ENCODE assay signal across 8 cellular contexts in genomic region chr16:681746-682427, GRCh38. TPM values are rescaled to one million over a fixed set of nuclear protein-coding genes. Genes with fewer than 3 reads are reported as not detected.
DNase-seq lines count a peak whose midpoint lies in the region; ATAC-seq, FAIRE-seq and TF ChIP-seq lines count a peak whose summit lies in the region.

No MANE protein-coding gene starts in this region.

- no peaks in the 10 kb centered on the region for H3K9me2 ChIP-seq in HCT116 (ENCODE audit: insufficient read depth)

- BruUV-seq in A673 (replicated peaks; lab: Mats Ljungman, UMichigan), result TSS peak; percentile 90
- TSS peak; percentile 80 for BruUV-seq in HCT116 (replicated peaks; lab: Mats Ljungman, UMichigan)
- BruUV-seq in HepG2 (replicated peaks; lab: Mats Ljungman, UMichigan), result TSS peak; percentile 62

- no peaks in the 10 kb centered on the region for H3K9me3 ChIP-seq in A673 (ENCODE audit: low read depth, low read length, poor library complexity, severe bottlenecking)
- H3K9me3 ChIP-seq in HCT116 (ENCODE audit: control insufficient read depth in 1 of 2, insufficient read depth in 1 of 2, low read depth in 1 of 2, low read length in 2 of 2), result no peaks in the 10 kb centered on the region
- no peaks in the 10 kb centered on the region for H3K9me3 ChIP-seq in HepG2 (ENCODE audit: low read length)

- no peak overlapping the region for H2AFZ ChIP-seq in HCT116 (ENCODE audit: low read depth, low read length, poor library complexity, severe bottlenecking)
- no peak overlapping the region for H2AFZ ChIP-seq in HepG2 (ENCODE audit: low read length)

- H3K4me1 ChIP-seq in A673 (ENCODE audit: insufficient read depth, low read length, poor library complexity, severe bottlenecking), result peaks cover 33% of the 10 kb centered on the region
- peaks cover 13 to 55% of the 10 kb centered on the region in 2 experiments for H3K4me1 ChIP-seq in HCT116 (ENCODE audit: control insufficient read depth in 1 of 2, insufficient read depth in 2 of 2, low read length in 2 of 2)
- H3K4me1 ChIP-seq in HepG2 (ENCODE audit: insufficient read depth, low read length), result peaks cover 27% of the 10 kb centered on the region

- no peaks in the 10 kb centered on the region for H3K27me3 ChIP-seq in A673 (replicated peaks; ENCODE audit: insufficient read depth, low read depth, low read length, poor library complexity)
- H3K27me3 ChIP-seq in HCT116 (ENCODE audit: insufficient read depth, low read length), result no peaks in the 10 kb centered on the region
- no peaks in the 10 kb centered on the region; a peak in 1 of 5 replicates for H3K27me3 ChIP-seq in HepG2 (ENCODE audit: control insufficient read depth in 1 of 2, insufficient read depth in 2 of 2, low read length in 2 of 2)

- CTCF ChIA-PET in A673 (lab: Charles Lee) (interaction anchor here (0.5 kb wide), 1 partner anchor 17 kb away, joined by 8 read pairs; no protein-coding TSS in a partner anchor), HCT116 (lab: Charles Lee) (no interaction called here), HepG2 (lab: Yijun Ruan, JAX; ENCODE audit: low intra/inter-chr PET ratio, low total read pairs) (no interaction called here)

- H3K36me3 ChIP-seq in A673 (ENCODE audit: insufficient read depth, low read length, poor library complexity, severe bottlenecking) (peaks cover 25% of the 10 kb centered on the region), HCT116 (ENCODE audit: control insufficient read depth in 1 of 2, insufficient read depth in 2 of 2, low read length in 2 of 2) (peaks cover 0 to 33% of the 10 kb centered on the region in 2 experiments; a peak in 2 of 4 replicates), HepG2 (replicated peaks in 1 of 2; ENCODE audit: control insufficient read depth in 1 of 2, insufficient read depth in 2 of 2, low read length in 2 of 2) (peaks cover 9 to 20% of the 10 kb centered on the region in 2 experiments; a peak in 4 of 5 replicates)

- H3K4me2 ChIP-seq in HCT116 (ENCODE audit: low read length) (peak overlapping the region; percentile 97), HepG2 (ENCODE audit: low read depth, low read length) (peak overlapping the region; percentile 80)

- ATAC-seq in HCT116 (no peak), HepG2 (no peak)

- 92% methylated on average over 15 of the region's 28 CpGs for WGBS in HepG2 (ENCODE audit: low lambda C conversion rate)

- H3K27me3 Mint-ChIP-seq in activated T-helper 2 cell treated with anti-CD3 and anti-CD28 coated beads, Interferon-gamma antibody, Interleukin-2, Interleukin-4, amounts not matched to agents 10 μg/mL and 5 μg/mL and 100 μg/mL, durations not matched to agents 14 hours and 24 hours and 36 hours (ENCODE audit: low read depth), result no peaks in the 10 kb centered on the region

- POLR2A ChIA-PET in A673 (lab: Charles Lee; ENCODE audit: low non-redundant PET) (interaction anchor here (0.6 kb wide), 1 partner anchor 14 kb away, joined by 3 read pairs; no protein-coding TSS in a partner anchor), HCT116 (lab: Charles Lee) (no interaction called here), HepG2 (lab: Yijun Ruan, JAX) (interaction anchor here (0.6 to 4.4 kb wide), 5 partner anchors 8 to 311 kb away, joined by 3 to 34 read pairs (median 7); partner anchors contain the start of genes MRPL28 and WDR24)

- H3K27ac ChIP-seq in A673 (ENCODE audit: low read depth, low read length, poor library complexity, severe bottlenecking), result peak overlapping the region; percentile 86
- peak overlapping the region; percentile 98 for H3K27ac ChIP-seq in HCT116 (ENCODE audit: low read depth, low read length)
- no peak overlapping the region for H3K27ac ChIP-seq in HepG2 (ENCODE audit: extremely low read length, insufficient read depth, low read length)

- DNase-seq in A673 (ENCODE audit: low spot score) (no peak), HCT116 (ENCODE audit: low read depth, low spot score) (no peak), HepG2 (ENCODE audit: low spot score) (no peak), NCI-H345 (lab: John Stamatoyannopoulos, UW) (no peak), RPMI8226 (no peak), kidney glomerular epithelial cell (lab: John Stamatoyannopoulos, UW) (no peak)
- no peak for DNase-seq in activated T-helper 2 cell treated with anti-CD3 and anti-CD28 coated beads, Interferon-gamma antibody, Interleukin-2, Interleukin-4, amounts not matched to agents 10 μg/mL and 5 μg/mL and 100 μg/mL, durations not matched to agents 14 hours and 24 hours and 36 hours (ENCODE audit: low spot score)
- DNase-seq in central memory CD4-positive, alpha-beta T cell, result no peak

- H3K9me3 Mint-ChIP-seq in activated T-helper 2 cell treated with anti-CD3 and anti-CD28 coated beads, Interferon-gamma antibody, Interleukin-2, Interleukin-4, amounts not matched to agents 10 μg/mL and 5 μg/mL and 100 μg/mL, durations not matched to agents 14 hours and 24 hours and 36 hours, result no peaks in the 10 kb centered on the region

- TF ChIP-seq POLR2A in HCT116 (IDR thresholded peaks at IDR 0.05; ENCODE audit: borderline replicate concordance, extremely low read depth, insufficient read depth, insufficient read length), result no peak
- no peak; a peak in 1 of 4 replicates for TF ChIP-seq POLR2A in HepG2 (IDR thresholded peaks at IDR 0.05; ENCODE audit: insufficient read depth in 1 of 2, low read depth in 2 of 2, low read length in 2 of 2)

- H3K4me3 ChIP-seq in A673 (ENCODE audit: low read depth, low read length, poor library complexity, severe bottlenecking) (peak overlapping the region; percentile 94), HCT116 (replicated peaks in 1 of 2; ENCODE audit: low read depth in 1 of 2, low read length in 2 of 2) (peak overlapping the region; percentile 66 to 90), HepG2 (replicated peaks in 1 of 3; ENCODE audit: insufficient read depth in 1 of 3, low read depth in 2 of 3, low read length in 3 of 3) (peak overlapping the region in 2 of 3 experiments; percentile 85 to 88; a peak in 2 of 6 replicates)

- H3K27ac Mint-ChIP-seq in activated T-helper 2 cell treated with anti-CD3 and anti-CD28 coated beads, Interferon-gamma antibody, Interleukin-2, Interleukin-4, amounts not matched to agents 10 μg/mL and 5 μg/mL and 100 μg/mL, durations not matched to agents 14 hours and 24 hours and 36 hours, result no peak overlapping the region

- RAD21 ChIA-PET in HCT116 (lab: Charles Lee; ENCODE audit: low non-redundant PET in 1 of 2, low total read pairs in 2 of 2, uncharacterized antibody in 2 of 2, unreplicated experiment in 2 of 2), result no interaction called here

- H3K4me3 Mint-ChIP-seq in activated T-helper 2 cell treated with anti-CD3 and anti-CD28 coated beads, Interferon-gamma antibody, Interleukin-2, Interleukin-4, amounts not matched to agents 10 μg/mL and 5 μg/mL and 100 μg/mL, durations not matched to agents 14 hours and 24 hours and 36 hours (ENCODE audit: low read depth), result peak overlapping the region; percentile 76

- in situ Hi-C loops in HepG2 (cut with HindIII; ENCODE audit: extremely low pct_ligation_motif_present, low pct_unique_long_range_greater_than_20kb), result no loop called here

- H3K79me2 ChIP-seq in HCT116 (ENCODE audit: insufficient read depth, low read length) (peaks cover 41% of the 10 kb centered on the region), HepG2 (ENCODE audit: insufficient read depth, low read length) (peaks cover 16% of the 10 kb centered on the region)

- TF ChIP-seq RAD21 in HCT116 (IDR thresholded peaks at IDR 0.05; ENCODE audit: low read depth) (no peak), HepG2 (CRISPR knock-in tag; IDR thresholded peaks at IDR 0.05) (no peak)

- H3K4me1 Mint-ChIP-seq in activated T-helper 2 cell treated with anti-CD3 and anti-CD28 coated beads, Interferon-gamma antibody, Interleukin-2, Interleukin-4, amounts not matched to agents 10 μg/mL and 5 μg/mL and 100 μg/mL, durations not matched to agents 14 hours and 24 hours and 36 hours (ENCODE audit: low read depth), result peaks cover 14% of the 10 kb centered on the region

- TF ChIP-seq CTCF in A673 (conservative IDR thresholded peaks at IDR 0.05; ENCODE audit: low read depth, low read length) (no peak), HCT116 (IDR thresholded peaks at IDR 0.05 in 2 of 3, conservative IDR thresholded peaks at IDR 0.05 in 1 of 3; ENCODE audit: borderline replicate concordance in 1 of 3, insufficient read depth in 1 of 3, low read depth in 2 of 3, low read length in 2 of 3) (no peak), HepG2 (CRISPR knock-in tag; IDR thresholded peaks at IDR 0.05) (no peak)

- TF ChIP-seq EP300 in HepG2 (IDR thresholded peaks at IDR 0.05; ENCODE audit: low read depth in 2 of 2, low read length in 2 of 2) (no peak), HepG2 (CRISPR knock-in tag; IDR thresholded peaks at IDR 0.05; ENCODE audit: borderline replicate concordance) (no peak)

- H4K20me1 ChIP-seq in HCT116 (ENCODE audit: insufficient read depth) (no peaks in the 10 kb centered on the region), HepG2 (ENCODE audit: insufficient read depth, low read length) (0 out of 2 replicates have a peak, but pooled peaks cover 3% of the 10 kb centered on the region)

- FAIRE-seq in HepG2 (lab: Jason Lieb, UNC), result no peak

- H3K36me3 Mint-ChIP-seq in activated T-helper 2 cell treated with anti-CD3 and anti-CD28 coated beads, Interferon-gamma antibody, Interleukin-2, Interleukin-4, amounts not matched to agents 10 μg/mL and 5 μg/mL and 100 μg/mL, durations not matched to agents 14 hours and 24 hours and 36 hours (ENCODE audit: low read depth), result peaks cover 32% of the 10 kb centered on the region

- intact Hi-C loops in A673 (cut with micrococcal nuclease; ENCODE audit: unreplicated experiment) (no loop called here), HCT116 (cut with micrococcal nuclease) (no loop called here), HepG2 (cut with micrococcal nuclease; ENCODE audit: unreplicated experiment) (no loop called here)
- intact Hi-C loops in activated T-helper 2 cell treated with anti-CD3 and anti-CD28 coated beads, Interferon-gamma antibody, Interleukin-2, Interleukin-4, amounts not matched to agents 10 μg/mL and 5 μg/mL and 100 μg/mL, durations not matched to agents 14 hours and 24 hours and 36 hours (cut with micrococcal nuclease), result loop anchor here (5.0 kb wide), 2 partner anchors 45 to 95 kb away; partner anchors contain the start of gene METTL26

- H3K9ac ChIP-seq in HCT116 (ENCODE audit: low read length) (peak overlapping the region; percentile 92), HepG2 (ENCODE audit: insufficient read depth, low read depth, low read length) (no peak overlapping the region)

RNA-seq across cellular contexts. Expression of gene STUB1, which starts 1.7 kb away (rescaled TPM):
- 88.2 and 95.2 TPM in 2 replicates for total RNA-seq in A673 (2021)
- total RNA-seq in HCT116 (2021; ENCODE audit: unreplicated experiment), result 111 TPM
- polyA plus RNA-seq in HCT116 (2012), result 85.9 and 95.7 TPM in 2 replicates
- 84.1 and 91.2 TPM in 2 replicates for total RNA-seq in activated T-helper 2 cell treated with anti-CD3 and anti-CD28 coated beads, Interferon-gamma antibody, Interleukin-2, Interleukin-4, amounts not matched to agents 10 μg/mL and 5 μg/mL and 100 μg/mL, durations not matched to agents 14 hours and 24 hours and 36 hours
- total RNA-seq in HepG2 (2016; rRNA removed; fragmentation: Illumina TruSeq; extraction: Trizol), result 78.2 and 79.9 TPM in 2 replicates
- total RNA-seq in HepG2 (2016; cell fraction: cytosol; rRNA removed; fragmentation: Illumina TruSeq; extraction: Trizol; ENCODE audit: low read depth), result 125 and 168 TPM in 2 replicates
- total RNA-seq in HepG2 (2016; cell fraction: insoluble cytoplasmic fraction; rRNA removed; fragmentation: Illumina TruSeq; extraction: Trizol), result 64.5 and 82.1 TPM in 2 replicates
- total RNA-seq in HepG2 (2016; cell fraction: membrane; rRNA removed; fragmentation: Illumina TruSeq; extraction: Trizol), result 131 and 166 TPM in 2 replicates
- total RNA-seq in HepG2 (2016; cell fraction: nucleus; rRNA removed; fragmentation: Illumina TruSeq; extraction: Trizol), result 43.4 and 46.1 TPM in 2 replicates
- 52.9 and 59.6 TPM in 2 replicates for polyA plus RNA-seq in HepG2 (2011; rRNA removed)
- polyA plus RNA-seq in HepG2 (2011; cell fraction: cytosol; rRNA removed), result 46.6 and 58.6 TPM in 2 replicates
- polyA plus RNA-seq in HepG2 (2011; cell fraction: nucleus; rRNA removed), result 79.7 and 81.3 TPM in 2 replicates
- polyA plus RNA-seq in HepG2 (2012), result 27.7 and 37.3 TPM in 2 replicates
- 114 and 130 TPM in 2 replicates for polyA plus RNA-seq in HepG2 (2016; cell fraction: cytosol; fragmentation: Illumina TruSeq; extraction: Trizol; ENCODE audit: low read depth)
- polyA plus RNA-seq in HepG2 (2016; cell fraction: insoluble cytoplasmic fraction; fragmentation: Illumina TruSeq; extraction: Trizol; ENCODE audit: low read depth), result 75.6 and 85.1 TPM in 2 replicates
- polyA plus RNA-seq in HepG2 (2016; cell fraction: membrane; fragmentation: Illumina TruSeq; extraction: Trizol; ENCODE audit: low read depth), result 124 and 138 TPM in 2 replicates
- polyA plus RNA-seq in HepG2 (2016; cell fraction: nucleus; fragmentation: Illumina TruSeq; extraction: Trizol; ENCODE audit: insufficient read depth, low read depth), result 73.2 and 92.9 TPM in 2 replicates
- 32.3 and 38.9 TPM in 2 replicates for polyA minus RNA-seq in HepG2 (2011; rRNA and poly(A)+ RNA removed; ENCODE audit: low replicate concordance)
- 6.7 and 10.7 TPM in 2 replicates for polyA minus RNA-seq in HepG2 (2011; cell fraction: cytosol; rRNA and poly(A)+ RNA removed)
- polyA minus RNA-seq in HepG2 (2011; cell fraction: nucleus; rRNA and poly(A)+ RNA removed), result 18.6 and 20.1 TPM in 2 replicates

RNA-seq across cellular contexts. Expression of gene JMJD8, which starts 2.2 kb away (rescaled TPM):
- 78.1 and 87.1 TPM in 2 replicates for total RNA-seq in A673 (2021)
- total RNA-seq in HCT116 (2021; ENCODE audit: unreplicated experiment), result 121 TPM
- 96.6 and 97.3 TPM in 2 replicates for polyA plus RNA-seq in HCT116 (2012)
- 48.8 and 52.9 TPM in 2 replicates for total RNA-seq in activated T-helper 2 cell treated with anti-CD3 and anti-CD28 coated beads, Interferon-gamma antibody, Interleukin-2, Interleukin-4, amounts not matched to agents 10 μg/mL and 5 μg/mL and 100 μg/mL, durations not matched to agents 14 hours and 24 hours and 36 hours
- total RNA-seq in HepG2 (2016; rRNA removed; fragmentation: Illumina TruSeq; extraction: Trizol), result 0.55 and 2.6 TPM in 2 replicates
- 0.40 and 0.88 TPM in 2 replicates for total RNA-seq in HepG2 (2016; cell fraction: cytosol; rRNA removed; fragmentation: Illumina TruSeq; extraction: Trizol; ENCODE audit: low read depth)
- total RNA-seq in HepG2 (2016; cell fraction: insoluble cytoplasmic fraction; rRNA removed; fragmentation: Illumina TruSeq; extraction: Trizol), result 0.77 and 3.8 TPM in 2 replicates
- 1.2 and 1.4 TPM in 2 replicates for total RNA-seq in HepG2 (2016; cell fraction: membrane; rRNA removed; fragmentation: Illumina TruSeq; extraction: Trizol)
- 5.1 and 7.1 TPM in 2 replicates for total RNA-seq in HepG2 (2016; cell fraction: nucleus; rRNA removed; fragmentation: Illumina TruSeq; extraction: Trizol)
- polyA plus RNA-seq in HepG2 (2011; rRNA removed), result 11.8 and 17.3 TPM in 2 replicates
- polyA plus RNA-seq in HepG2 (2011; cell fraction: cytosol; rRNA removed), result 4.0 and 8.1 TPM in 2 replicates
- polyA plus RNA-seq in HepG2 (2011; cell fraction: nucleus; rRNA removed), result 157 and 173 TPM in 2 replicates
- 6.9 and 9.3 TPM in 2 replicates for polyA plus RNA-seq in HepG2 (2012)
- 0.87 and 1.2 TPM in 2 replicates for polyA plus RNA-seq in HepG2 (2016; cell fraction: cytosol; fragmentation: Illumina TruSeq; extraction: Trizol; ENCODE audit: low read depth)
- 1.8 and 2.0 TPM in 2 replicates for polyA plus RNA-seq in HepG2 (2016; cell fraction: insoluble cytoplasmic fraction; fragmentation: Illumina TruSeq; extraction: Trizol; ENCODE audit: low read depth)
- polyA plus RNA-seq in HepG2 (2016; cell fraction: membrane; fragmentation: Illumina TruSeq; extraction: Trizol; ENCODE audit: low read depth), result 1.7 TPM in 2 replicates
- 33.6 and 33.9 TPM in 2 replicates for polyA plus RNA-seq in HepG2 (2016; cell fraction: nucleus; fragmentation: Illumina TruSeq; extraction: Trizol; ENCODE audit: insufficient read depth, low read depth)
- 2.1 and 48.1 TPM in 2 replicates for polyA minus RNA-seq in HepG2 (2011; rRNA and poly(A)+ RNA removed; ENCODE audit: low replicate concordance)
- 1.9 and 3.5 TPM in 2 replicates for polyA minus RNA-seq in HepG2 (2011; cell fraction: cytosol; rRNA and poly(A)+ RNA removed)
- 6.3 and 7.6 TPM in 2 replicates for polyA minus RNA-seq in HepG2 (2011; cell fraction: nucleus; rRNA and poly(A)+ RNA removed)

RNA-seq across cellular contexts. Expression of gene RHBDL1, which starts 6.4 kb away (rescaled TPM):
- total RNA-seq in A673 (2021) (1.5 and 2.3 TPM in 2 replicates), HCT116 (2021; ENCODE audit: unreplicated experiment) (12.7 TPM), HepG2 (2016; rRNA removed; fragmentation: Illumina TruSeq; extraction: Trizol) (0.87 and 1.8 TPM in 2 replicates)
- polyA plus RNA-seq in HCT116 (2012), result 8.9 and 10.5 TPM in 2 replicates
- 1.3 and 1.4 TPM in 2 replicates for total RNA-seq in activated T-helper 2 cell treated with anti-CD3 and anti-CD28 coated beads, Interferon-gamma antibody, Interleukin-2, Interleukin-4, amounts not matched to agents 10 μg/mL and 5 μg/mL and 100 μg/mL, durations not matched to agents 14 hours and 24 hours and 36 hours
- total RNA-seq in HepG2 (2016; cell fraction: cytosol; rRNA removed; fragmentation: Illumina TruSeq; extraction: Trizol; ENCODE audit: low read depth), result 0.79 and 0.81 TPM in 2 replicates
- total RNA-seq in HepG2 (2016; cell fraction: insoluble cytoplasmic fraction; rRNA removed; fragmentation: Illumina TruSeq; extraction: Trizol), result 0.74 and 2.3 TPM in 2 replicates
- 0.45 and 1.1 TPM in 2 replicates for total RNA-seq in HepG2 (2016; cell fraction: membrane; rRNA removed; fragmentation: Illumina TruSeq; extraction: Trizol)
- 2.0 and 3.2 TPM in 2 replicates for total RNA-seq in HepG2 (2016; cell fraction: nucleus; rRNA removed; fragmentation: Illumina TruSeq; extraction: Trizol)
- 3.8 and 5.3 TPM in 2 replicates for polyA plus RNA-seq in HepG2 (2011; rRNA removed)
- polyA plus RNA-seq in HepG2 (2011; cell fraction: cytosol; rRNA removed), result 1.8 and 3.5 TPM in 2 replicates
- polyA plus RNA-seq in HepG2 (2011; cell fraction: nucleus; rRNA removed), result 77.4 and 90.6 TPM in 2 replicates
- 1.8 and 3.6 TPM in 2 replicates for polyA plus RNA-seq in HepG2 (2012)
- polyA plus RNA-seq in HepG2 (2016; cell fraction: cytosol; fragmentation: Illumina TruSeq; extraction: Trizol; ENCODE audit: low read depth), result 0.59 and 0.78 TPM in 2 replicates
- polyA plus RNA-seq in HepG2 (2016; cell fraction: insoluble cytoplasmic fraction; fragmentation: Illumina TruSeq; extraction: Trizol; ENCODE audit: low read depth), result 0.68 and 0.70 TPM in 2 replicates
- 0.38 and 0.56 TPM in 2 replicates for polyA plus RNA-seq in HepG2 (2016; cell fraction: membrane; fragmentation: Illumina TruSeq; extraction: Trizol; ENCODE audit: low read depth)
- polyA plus RNA-seq in HepG2 (2016; cell fraction: nucleus; fragmentation: Illumina TruSeq; extraction: Trizol; ENCODE audit: insufficient read depth, low read depth), result 6.7 and 9.7 TPM in 2 replicates
- 1.4 and 3.1 TPM in 2 replicates for polyA minus RNA-seq in HepG2 (2011; rRNA and poly(A)+ RNA removed; ENCODE audit: low replicate concordance)
- 0.70 and 0.99 TPM in 2 replicates for polyA minus RNA-seq in HepG2 (2011; cell fraction: cytosol; rRNA and poly(A)+ RNA removed)
- polyA minus RNA-seq in HepG2 (2011; cell fraction: nucleus; rRNA and poly(A)+ RNA removed), result 3.9 and 4.6 TPM in 2 replicates

RNA-seq across cellular contexts. Expression of gene WDR24, which starts 8.3 kb away (rescaled TPM):
- total RNA-seq in A673 (2021), result 17.7 and 18.2 TPM in 2 replicates
- 15.5 TPM for total RNA-seq in HCT116 (2021; ENCODE audit: unreplicated experiment)
- 12.1 and 15.0 TPM in 2 replicates for polyA plus RNA-seq in HCT116 (2012)
- 19.0 and 20.9 TPM in 2 replicates for total RNA-seq in activated T-helper 2 cell treated with anti-CD3 and anti-CD28 coated beads, Interferon-gamma antibody, Interleukin-2, Interleukin-4, amounts not matched to agents 10 μg/mL and 5 μg/mL and 100 μg/mL, durations not matched to agents 14 hours and 24 hours and 36 hours
- 1.4 and 3.8 TPM in 2 replicates for total RNA-seq in HepG2 (2016; rRNA removed; fragmentation: Illumina TruSeq; extraction: Trizol)
- total RNA-seq in HepG2 (2016; cell fraction: cytosol; rRNA removed; fragmentation: Illumina TruSeq; extraction: Trizol; ENCODE audit: low read depth), result 0.35 and 0.40 TPM in 2 replicates
- total RNA-seq in HepG2 (2016; cell fraction: insoluble cytoplasmic fraction; rRNA removed; fragmentation: Illumina TruSeq; extraction: Trizol), result 1.2 and 4.3 TPM in 2 replicates
- 0.83 and 1.7 TPM in 2 replicates for total RNA-seq in HepG2 (2016; cell fraction: membrane; rRNA removed; fragmentation: Illumina TruSeq; extraction: Trizol)
- 6.4 and 7.9 TPM in 2 replicates for total RNA-seq in HepG2 (2016; cell fraction: nucleus; rRNA removed; fragmentation: Illumina TruSeq; extraction: Trizol)
- 4.5 and 8.3 TPM in 2 replicates for polyA plus RNA-seq in HepG2 (2011; rRNA removed)
- 1.3 and 1.9 TPM in 2 replicates for polyA plus RNA-seq in HepG2 (2011; cell fraction: cytosol; rRNA removed)
- 117 and 130 TPM in 2 replicates for polyA plus RNA-seq in HepG2 (2011; cell fraction: nucleus; rRNA removed)
- polyA plus RNA-seq in HepG2 (2012), result 4.1 and 6.2 TPM in 2 replicates
- 0.34 and 0.43 TPM in 2 replicates for polyA plus RNA-seq in HepG2 (2016; cell fraction: cytosol; fragmentation: Illumina TruSeq; extraction: Trizol; ENCODE audit: low read depth)
- 0.93 and 2.0 TPM in 2 replicates for polyA plus RNA-seq in HepG2 (2016; cell fraction: insoluble cytoplasmic fraction; fragmentation: Illumina TruSeq; extraction: Trizol; ENCODE audit: low read depth)
- polyA plus RNA-seq in HepG2 (2016; cell fraction: membrane; fragmentation: Illumina TruSeq; extraction: Trizol; ENCODE audit: low read depth), result 0.53 and 0.66 TPM in 2 replicates
- polyA plus RNA-seq in HepG2 (2016; cell fraction: nucleus; fragmentation: Illumina TruSeq; extraction: Trizol; ENCODE audit: insufficient read depth, low read depth), result 17.5 and 18.7 TPM in 2 replicates
- polyA minus RNA-seq in HepG2 (2011; rRNA and poly(A)+ RNA removed; ENCODE audit: low replicate concordance), result 9.5 and 10.1 TPM in 2 replicates
- polyA minus RNA-seq in HepG2 (2011; cell fraction: cytosol; rRNA and poly(A)+ RNA removed), result 1.4 and 1.5 TPM in 2 replicates
- 13.9 and 15.6 TPM in 2 replicates for polyA minus RNA-seq in HepG2 (2011; cell fraction: nucleus; rRNA and poly(A)+ RNA removed)

RNA-seq across cellular contexts. Expression of gene RHOT2, which starts 14.0 kb away (rescaled TPM):
- total RNA-seq in A673 (2021) (184 and 193 TPM in 2 replicates), HCT116 (2021; ENCODE audit: unreplicated experiment) (98.5 TPM), HepG2 (2016; rRNA removed; fragmentation: Illumina TruSeq; extraction: Trizol) (34.1 and 63.6 TPM in 2 replicates)
- polyA plus RNA-seq in HCT116 (2012), result 62.9 and 63.5 TPM in 2 replicates
- 156 and 158 TPM in 2 replicates for total RNA-seq in activated T-helper 2 cell treated with anti-CD3 and anti-CD28 coated beads, Interferon-gamma antibody, Interleukin-2, Interleukin-4, amounts not matched to agents 10 μg/mL and 5 μg/mL and 100 μg/mL, durations not matched to agents 14 hours and 24 hours and 36 hours
- 17.1 and 18.2 TPM in 2 replicates for total RNA-seq in HepG2 (2016; cell fraction: cytosol; rRNA removed; fragmentation: Illumina TruSeq; extraction: Trizol; ENCODE audit: low read depth)
- 29.4 and 68.9 TPM in 2 replicates for total RNA-seq in HepG2 (2016; cell fraction: insoluble cytoplasmic fraction; rRNA removed; fragmentation: Illumina TruSeq; extraction: Trizol)
- total RNA-seq in HepG2 (2016; cell fraction: membrane; rRNA removed; fragmentation: Illumina TruSeq; extraction: Trizol), result 23.2 and 28.4 TPM in 2 replicates
- total RNA-seq in HepG2 (2016; cell fraction: nucleus; rRNA removed; fragmentation: Illumina TruSeq; extraction: Trizol), result 78.3 and 79.1 TPM in 2 replicates
- 76.9 and 104 TPM in 2 replicates for polyA plus RNA-seq in HepG2 (2011; rRNA removed)
- 24.1 and 52.3 TPM in 2 replicates for polyA plus RNA-seq in HepG2 (2011; cell fraction: cytosol; rRNA removed)
- polyA plus RNA-seq in HepG2 (2011; cell fraction: nucleus; rRNA removed), result 959 and 1,318 TPM in 2 replicates
- 36.6 and 59.1 TPM in 2 replicates for polyA plus RNA-seq in HepG2 (2012)
- polyA plus RNA-seq in HepG2 (2016; cell fraction: cytosol; fragmentation: Illumina TruSeq; extraction: Trizol; ENCODE audit: low read depth), result 14.1 and 16.7 TPM in 2 replicates
- 34.3 and 41.8 TPM in 2 replicates for polyA plus RNA-seq in HepG2 (2016; cell fraction: insoluble cytoplasmic fraction; fragmentation: Illumina TruSeq; extraction: Trizol; ENCODE audit: low read depth)
- 19.1 and 22.6 TPM in 2 replicates for polyA plus RNA-seq in HepG2 (2016; cell fraction: membrane; fragmentation: Illumina TruSeq; extraction: Trizol; ENCODE audit: low read depth)
- 215 and 253 TPM in 2 replicates for polyA plus RNA-seq in HepG2 (2016; cell fraction: nucleus; fragmentation: Illumina TruSeq; extraction: Trizol; ENCODE audit: insufficient read depth, low read depth)
- polyA minus RNA-seq in HepG2 (2011; rRNA and poly(A)+ RNA removed; ENCODE audit: low replicate concordance), result 36.6 and 76.1 TPM in 2 replicates
- polyA minus RNA-seq in HepG2 (2011; cell fraction: cytosol; rRNA and poly(A)+ RNA removed), result 23.0 and 32.0 TPM in 2 replicates
- polyA minus RNA-seq in HepG2 (2011; cell fraction: nucleus; rRNA and poly(A)+ RNA removed), result 71.6 and 76.3 TPM in 2 replicates
